Comparison of ENCODE assay signal across 8 cellular contexts in genomic region chr22:42169055-42169469, GRCh38. TPM values are rescaled to one million over a fixed set of nuclear protein-coding genes. Genes with fewer than 3 reads are reported as not detected.
A peak's percentile ranks its signal among the peaks of the same experiment; 100 is the strongest.
DNase-seq lines count a peak whose midpoint lies in the region; ATAC-seq and TF ChIP-seq lines count a peak whose summit lies in the region.

No MANE protein-coding gene starts in this region.

- H3K27ac Mint-ChIP-seq in activated naive CD8-positive, alpha-beta T cell treated with anti-CD3 and anti-CD28 coated beads for 36 hours = no peak overlapping the region

- no peak for TF ChIP-seq POLR2A in heart left ventricle (IDR thresholded peaks at IDR 0.05)

- peak; percentile 78 for ATAC-seq in DND-41 (ENCODE audit: insufficient read depth, low read depth)
- peak; percentile 84 for ATAC-seq in SK-N-SH treated with all-trans-retinoic acid at 6 μM for 48 hours
- ATAC-seq in heart left ventricle = peak in 3 of 4 donors; percentile 78 to 84 (median 84)
- no peak for ATAC-seq in GM18867 (IDR thresholded peaks at IDR 0.05; ENCODE audit: unreplicated experiment)
- ATAC-seq in HG02763 (IDR thresholded peaks at IDR 0.05; ENCODE audit: unreplicated experiment) = no peak

- DNase-seq in DND-41 (peak; percentile 58), heart left ventricle (peak; percentile 44 to 75 (median 68)), putamen (ENCODE audit: low spot score) (peak; percentile 49)
- peak; percentile 67 for DNase-seq in Jurkat, Clone E6-1 (ENCODE audit: low read depth, low spot score)
- peak; percentile 64 for DNase-seq in activated naive CD8-positive, alpha-beta T cell treated with anti-CD3 and anti-CD28 coated beads for 36 hours

- peaks cover 84% of the 10 kb centered on the region for H3K36me3 ChIP-seq in DND-41 (ENCODE audit: insufficient read depth, low read length)
- peaks cover 0 to 48% (median 24%) of the 10 kb centered on the region in 9 donors for H3K36me3 ChIP-seq in heart left ventricle

- WGBS in heart left ventricle, 4 donors = 54 to 59% (median 55%) methylated on average over 7 of the region's 7 CpGs

- intact Hi-C loops in heart left ventricle (cut with DNase I) = loop anchor here (1.0 to 5.0 kb wide), 3 partner anchors 103 to 268 kb away; partner anchors contain the start of gene TCF20 (in 1 of the 10)

- H3K4me3 ChIP-seq in DND-41 (ENCODE audit: low read depth in 1 of 2, low read length in 2 of 2) (no peak overlapping the region), heart left ventricle (no peak overlapping the region)
- no peak overlapping the region for H3K4me3 ChIP-seq in Jurkat, Clone E6-1 (ENCODE audit: low read length)

- no peak overlapping the region for H2AFZ ChIP-seq in DND-41 (ENCODE audit: low read depth, low read length)

- peak; percentile 75 for TF ChIP-seq CTCF in DND-41 (IDR thresholded peaks at IDR 0.05; ENCODE audit: borderline replicate concordance, extremely low read depth, low read length, poor library complexity, severe bottlenecking)
- peak; percentile 70 to 98 (median 84) for TF ChIP-seq CTCF in heart left ventricle (IDR thresholded peaks at IDR 0.05)

- peaks cover 28% of the 10 kb centered on the region for H3K4me1 Mint-ChIP-seq in activated naive CD8-positive, alpha-beta T cell treated with anti-CD3 and anti-CD28 coated beads for 36 hours

- peaks cover 57% of the 10 kb centered on the region for H3K79me2 ChIP-seq in DND-41 (ENCODE audit: insufficient read depth, low read length)

- H3K4me2 ChIP-seq in DND-41 (ENCODE audit: insufficient read depth, low read length) = no peak overlapping the region

- peaks cover 12% of the 10 kb centered on the region for H3K36me3 Mint-ChIP-seq in activated naive CD8-positive, alpha-beta T cell treated with anti-CD3 and anti-CD28 coated beads for 36 hours

- no peaks in the 10 kb centered on the region for H3K9me3 Mint-ChIP-seq in activated naive CD8-positive, alpha-beta T cell treated with anti-CD3 and anti-CD28 coated beads for 36 hours

- H3K27me3 Mint-ChIP-seq in activated naive CD8-positive, alpha-beta T cell treated with anti-CD3 and anti-CD28 coated beads for 36 hours = no peaks in the 10 kb centered on the region

- no peaks in the 10 kb centered on the region for H3K27me3 ChIP-seq in DND-41 (ENCODE audit: insufficient read depth, low read length, poor library complexity)
- H3K27me3 ChIP-seq in heart left ventricle = no peaks in the 10 kb centered on the region

- H4K20me1 ChIP-seq in DND-41 (ENCODE audit: insufficient read depth, low read length) = peaks cover 66% of the 10 kb centered on the region

- no peak overlapping the region for H3K27ac ChIP-seq in DND-41 (ENCODE audit: low read length)
- H3K27ac ChIP-seq in heart left ventricle = no peak overlapping the region

- H3K4me1 ChIP-seq in DND-41 (ENCODE audit: insufficient read depth, low read length) (no peaks in the 10 kb centered on the region), heart left ventricle (peaks cover 0 to 15% (median 0%) of the 10 kb centered on the region in 12 donors)

- no peak overlapping the region for H3K9ac ChIP-seq in DND-41 (ENCODE audit: low read depth, low read length)

- no peak overlapping the region for H3K4me3 Mint-ChIP-seq in activated naive CD8-positive, alpha-beta T cell treated with anti-CD3 and anti-CD28 coated beads for 36 hours

- H3K9me3 ChIP-seq in DND-41 (ENCODE audit: insufficient read depth, low read length, severe bottlenecking) (no peaks in the 10 kb centered on the region), heart left ventricle (no peaks in the 10 kb centered on the region)

TF ChIP-seq in SK-N-SH treated with all-trans-retinoic acid at 6 μM for 48 hours, 23 proteins besides CTCF, POLR2A, EP300 and RAD21:
- TF ChIP-seq CSDC2 (CRISPR knock-in tag; IDR thresholded peaks at IDR 0.05) (no peak), BACH2 (CRISPR knock-in tag; IDR thresholded peaks at IDR 0.05; ENCODE audit: borderline replicate concordance) (no peak), OSR1 (CRISPR knock-in tag; IDR thresholded peaks at IDR 0.05) (no peak), ZNF8 (CRISPR knock-in tag; IDR thresholded peaks at IDR 0.05) (no peak), SNAI2 (CRISPR knock-in tag; IDR thresholded peaks at IDR 0.05) (no peak), ZC3H10 (CRISPR knock-in tag; IDR thresholded peaks at IDR 0.05) (no peak), ISL1 (CRISPR knock-in tag; IDR thresholded peaks at IDR 0.05) (no peak), ZNF70 (CRISPR knock-in tag; IDR thresholded peaks at IDR 0.05) (no peak), ZFP30 (CRISPR knock-in tag; IDR thresholded peaks at IDR 0.05) (no peak), ZNF565 (CRISPR knock-in tag; conservative IDR thresholded peaks at IDR 0.05; ENCODE audit: low read depth) (no peak)

RNA-seq across cellular contexts. Expression of gene CYP2D6, which starts 38.5 kb away (rescaled TPM):
- 1.5 TPM for polyA plus RNA-seq in Jurkat, Clone E6-1 (2012; ENCODE audit: insufficient read depth, insufficient read length)
- 1 to 10 TPM; 1.6 to 2.4 TPM for total RNA-seq in activated naive CD8-positive, alpha-beta T cell treated with anti-CD3 and anti-CD28 coated beads for 36 hours
- total RNA-seq in heart left ventricle = under 1 TPM in 8 of 9 donors, not detected in 1; 0.12 to 0.47 (median 0.30) TPM
- under 1 TPM; 0.19 to 0.23 TPM for polyA plus RNA-seq in heart left ventricle

Comparison
In these comparisons a context has a peak if more than half of its experiments do, and no peak if none do; other contexts are left out.
1. ATAC-seq: peak in DND-41 (single experiment), SK-N-SH treated with all-trans-retinoic acid at 6 μM for 48 hours (single experiment) and heart left ventricle (3 of 4); none in GM18867 (single experiment) and HG02763 (single experiment).
2. Peak in every context shown above with its lines, with median percentiles within 50 percentile points of each other: DNase-seq.